8 cellular contexts compared by ENCODE assay signal in genomic region chr12:96120359-96121100, GRCh38.
DNase-seq lines count a peak whose midpoint lies in the region; ATAC-seq, FAIRE-seq and TF ChIP-seq lines count a peak whose summit lies in the region.

No MANE protein-coding gene starts in this region.

- in situ Hi-C loops in HepG2 (cut with HindIII; ENCODE audit: extremely low pct_ligation_motif_present, low pct_unique_long_range_greater_than_20kb), result no loop called here

- H3K27ac ChIP-seq in right lobe of liver (no peak overlapping the region), HepG2 (ENCODE audit: extremely low read length, insufficient read depth, low read length) (no peak overlapping the region), spleen (peak overlapping the region in 3 of 8 donors; percentile 55 to 71 (median 63))

- intact Hi-C loops in right lobe of liver (cut with DNase I) (loop anchor here in 1 of 2 donors (10.0 kb wide), 1 partner anchor 46 kb away; no protein-coding TSS in a partner anchor), HepG2 (cut with micrococcal nuclease; ENCODE audit: unreplicated experiment) (no loop called here), activated B cell treated with CpG ODN at 0.5 μM for 24 hours (cut with micrococcal nuclease) (no loop called here), spleen (cut with DNase I; ENCODE audit: low total_unique reads) (no loop called here)

- TF ChIP-seq POLR2A in right lobe of liver (IDR thresholded peaks at IDR 0.05) (no peak), HepG2 (IDR thresholded peaks at IDR 0.05; ENCODE audit: insufficient read depth in 1 of 2, low read depth in 2 of 2, low read length in 2 of 2) (no peak), spleen (IDR thresholded peaks at IDR 0.05) (no peak)

- H3K4me1 ChIP-seq in right lobe of liver (peaks cover 0 to 11% (median 0%) of the 10 kb centered on the region in 4 donors), HepG2 (ENCODE audit: insufficient read depth, low read length) (peaks cover 14% of the 10 kb centered on the region), spleen (peaks cover 0 to 18% (median 10%) of the 10 kb centered on the region in 6 donors)

- FAIRE-seq in HepG2 (lab: Jason Lieb, UNC), result no peak

- no peaks in the 10 kb centered on the region for H4K20me1 ChIP-seq in HepG2 (ENCODE audit: insufficient read depth, low read length)

- DNase-seq in right lobe of liver (no peak), HepG2 (ENCODE audit: low spot score) (no peak), activated B cell treated with CpG ODN at 0.5 μM for 24 hours (no peak), occipital lobe (lab: John Stamatoyannopoulos, UW) (no peak), spleen (no peak)
- DNase-seq in stimulated activated naive CD8-positive, alpha-beta T cell treated with anti-CD3 and anti-CD28 coated beads, Interleukin-15, Interleukin-2, amounts not matched to agents 100 U/mL and 50 U/mL, for 24 hours, result peak; percentile 16
- no peak for DNase-seq in effector CD4-positive, alpha-beta T cell

- POLR2A ChIA-PET in HepG2 (lab: Yijun Ruan, JAX) (no interaction called here), activated B cell treated with CpG ODN at 0.5 μM for 24 hours (lab: Charles Lee) (no interaction called here)

- H3K27me3 ChIP-seq in right lobe of liver (no peaks in the 10 kb centered on the region), HepG2 (ENCODE audit: control insufficient read depth in 1 of 2, insufficient read depth in 2 of 2, low read length in 2 of 2) (0 out of 5 replicates have a peak, but pooled peaks cover 0 to 6% of the 10 kb centered on the region in 2 experiments), spleen (replicated peaks in 1 of 7) (no peaks in the 10 kb centered on the region)

- BruUV-seq in HepG2 (replicated peaks; lab: Mats Ljungman, UMichigan), result no TSS peak

- H2AFZ ChIP-seq in HepG2 (ENCODE audit: low read length), result no peak overlapping the region

- peak overlapping the region; percentile 10 for H3K27ac Mint-ChIP-seq in activated B cell treated with CpG ODN at 0.5 μM for 24 hours

- H3K4me1 Mint-ChIP-seq in activated B cell treated with CpG ODN at 0.5 μM for 24 hours, result peaks cover 19% of the 10 kb centered on the region

- H3K4me2 ChIP-seq in HepG2 (ENCODE audit: low read depth, low read length), result no peak overlapping the region

- no peaks in the 10 kb centered on the region for H3K9me3 Mint-ChIP-seq in activated B cell treated with CpG ODN at 0.5 μM for 24 hours

- H3K4me3 ChIP-seq in right lobe of liver (no peak overlapping the region), HepG2 (replicated peaks in 1 of 3; ENCODE audit: insufficient read depth in 1 of 3, low read depth in 2 of 3, low read length in 3 of 3) (no peak overlapping the region), spleen (peak overlapping the region in 1 of 8 donors; percentile 5)

- H3K36me3 Mint-ChIP-seq in activated B cell treated with CpG ODN at 0.5 μM for 24 hours (ENCODE audit: low read depth), result no peaks in the 10 kb centered on the region

- H3K27me3 Mint-ChIP-seq in activated B cell treated with CpG ODN at 0.5 μM for 24 hours, result no peaks in the 10 kb centered on the region

- TF ChIP-seq EP300 in HepG2 (IDR thresholded peaks at IDR 0.05; ENCODE audit: low read depth in 2 of 2, low read length in 2 of 2) (no peak), HepG2 (CRISPR knock-in tag; IDR thresholded peaks at IDR 0.05; ENCODE audit: borderline replicate concordance) (no peak)

- H3K9me3 ChIP-seq in right lobe of liver, result no peaks in the 10 kb centered on the region
- no peaks in the 10 kb centered on the region for H3K9me3 ChIP-seq in HepG2 (ENCODE audit: low read length)
- no peaks in the 10 kb centered on the region for H3K9me3 ChIP-seq in spleen

- H3K36me3 ChIP-seq in right lobe of liver (no peaks in the 10 kb centered on the region), HepG2 (replicated peaks in 1 of 2; ENCODE audit: control insufficient read depth in 1 of 2, insufficient read depth in 2 of 2, low read length in 2 of 2) (no peaks in the 10 kb centered on the region), spleen (no peaks in the 10 kb centered on the region)

- peak overlapping the region; percentile 13 for H3K4me3 Mint-ChIP-seq in activated B cell treated with CpG ODN at 0.5 μM for 24 hours

- H3K79me2 ChIP-seq in HepG2 (ENCODE audit: insufficient read depth, low read length), result no peaks in the 10 kb centered on the region

- TF ChIP-seq CTCF in right lobe of liver (IDR thresholded peaks at IDR 0.05) (no peak), HepG2 (CRISPR knock-in tag; IDR thresholded peaks at IDR 0.05) (no peak), activated B cell treated with CpG ODN at 0.5 μM for 24 hours (IDR thresholded peaks at IDR 0.05) (no peak), spleen (IDR thresholded peaks at IDR 0.05 in 8 of 11, conservative IDR thresholded peaks at IDR 0.05 in 3 of 11) (peak in 3 of 11 experiments; percentile 7 to 30 (median 10))

- CTCF ChIA-PET in HepG2 (lab: Yijun Ruan, JAX; ENCODE audit: low intra/inter-chr PET ratio, low total read pairs) (no interaction called here), activated B cell treated with CpG ODN at 0.5 μM for 24 hours (lab: Charles Lee) (interaction anchor here (1.3 kb wide), 1 partner anchor 95 kb away, joined by 6 read pairs; no protein-coding TSS in a partner anchor)

- whole genome bisulfite sequencing in right lobe of liver (ENCODE audit: insufficient coverage, low coverage, low lambda C conversion rate, missing lambda C conversion rate), result 70% methylated on average over 3 of the region's 4 CpGs
- WGBS in HepG2 (ENCODE audit: low lambda C conversion rate), result 63% methylated on average over 3 of the region's 4 CpGs
- 40 to 72% (median 48%) methylated on average over 4 of the region's 4 CpGs for WGBS in spleen, 5 donors

- H3K9ac ChIP-seq in HepG2 (ENCODE audit: insufficient read depth, low read depth, low read length), result no peak overlapping the region

- ATAC-seq in right lobe of liver (peak; percentile 42 to 67 (median 60)), HepG2 (no peak; the same call in 2 of the 3 replicates), HG03139 (IDR thresholded peaks at IDR 0.05; ENCODE audit: unreplicated experiment) (peak; percentile 90), activated B cell treated with CpG ODN at 0.5 μM for 24 hours (ENCODE audit: low read depth) (peak; percentile 84)
- ATAC-seq in stimulated activated naive CD8-positive, alpha-beta T cell treated with anti-CD3 and anti-CD28 coated beads, Interleukin-15, Interleukin-2, amounts not matched to agents 100 U/mL and 50 U/mL, for 24 hours, result peak; percentile 70

- TF ChIP-seq RAD21 in HepG2 (CRISPR knock-in tag; IDR thresholded peaks at IDR 0.05), result no peak

TF ChIP-seq in HepG2, 621 proteins besides CTCF, POLR2A, EP300 and RAD21 (continues in another document):
- TF ChIP-seq ZBTB7A (CRISPR knock-in tag; IDR thresholded peaks at IDR 0.05) (no peak), ZNF503 (CRISPR knock-in tag; IDR thresholded peaks at IDR 0.05) (no peak), NFKBIZ (CRISPR knock-in tag; IDR thresholded peaks at IDR 0.05) (no peak), ASH2L (IDR thresholded peaks at IDR 0.05; ENCODE audit: insufficient read length, low read depth, low read length) (no peak), ZNF333 (CRISPR knock-in tag; IDR thresholded peaks at IDR 0.05; ENCODE audit: borderline replicate concordance) (no peak), FOXK2 (IDR thresholded peaks at IDR 0.05) (no peak), ZNF891 (CRISPR knock-in tag; IDR thresholded peaks at IDR 0.05) (no peak)
- TF ChIP-seq, protein P1, sequence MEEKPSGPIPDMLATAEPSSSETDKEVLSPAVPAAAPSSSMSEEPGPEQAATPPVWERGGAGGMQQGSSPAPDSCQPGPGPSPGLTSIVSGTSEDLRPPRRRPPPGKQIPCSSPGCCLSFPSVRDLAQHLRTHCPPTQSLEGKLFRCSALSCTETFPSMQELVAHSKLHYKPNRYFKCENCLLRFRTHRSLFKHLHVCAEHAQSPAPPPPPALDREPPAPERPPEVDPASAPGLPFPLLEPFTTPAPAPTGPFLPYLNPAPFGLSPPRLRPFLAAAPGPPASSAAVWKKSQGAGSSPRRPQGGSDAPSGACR (CRISPR knock-in tag; IDR thresholded peaks at IDR 0.05), result no peak
- TF ChIP-seq, protein P2, sequence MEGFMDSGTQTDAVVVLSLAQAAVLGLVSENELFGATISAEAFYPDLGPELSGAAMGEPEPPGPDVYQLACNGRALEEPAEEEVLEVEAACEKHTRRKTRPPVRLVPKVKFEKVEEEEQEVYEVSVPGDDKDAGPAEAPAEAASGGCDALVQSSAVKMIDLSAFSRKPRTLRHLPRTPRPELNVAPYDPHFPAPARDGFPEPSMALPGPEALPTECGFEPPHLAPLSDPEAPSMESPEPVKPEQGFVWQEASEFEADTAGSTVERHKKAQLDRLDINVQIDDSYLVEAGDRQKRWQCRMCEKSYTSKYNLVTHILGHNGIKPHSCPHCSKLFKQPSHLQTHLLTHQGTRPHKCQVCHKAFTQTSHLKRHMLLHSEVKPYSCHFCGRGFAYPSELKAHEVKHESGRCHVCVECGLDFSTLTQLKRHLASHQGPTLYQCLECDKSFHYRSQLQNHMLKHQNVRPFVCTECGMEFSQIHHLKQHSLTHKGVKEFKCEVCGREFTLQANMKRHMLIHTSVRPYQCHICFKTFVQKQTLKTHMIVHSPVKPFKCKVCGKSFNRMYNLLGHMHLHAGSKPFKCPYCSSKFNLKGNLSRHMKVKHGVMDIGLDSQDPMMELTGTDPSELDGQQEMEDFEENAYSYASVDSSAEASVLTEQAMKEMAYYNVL (CRISPR knock-in tag; IDR thresholded peaks at IDR 0.05; ENCODE audit: borderline replicate concordance), result no peak
- TF ChIP-seq, protein P3, sequence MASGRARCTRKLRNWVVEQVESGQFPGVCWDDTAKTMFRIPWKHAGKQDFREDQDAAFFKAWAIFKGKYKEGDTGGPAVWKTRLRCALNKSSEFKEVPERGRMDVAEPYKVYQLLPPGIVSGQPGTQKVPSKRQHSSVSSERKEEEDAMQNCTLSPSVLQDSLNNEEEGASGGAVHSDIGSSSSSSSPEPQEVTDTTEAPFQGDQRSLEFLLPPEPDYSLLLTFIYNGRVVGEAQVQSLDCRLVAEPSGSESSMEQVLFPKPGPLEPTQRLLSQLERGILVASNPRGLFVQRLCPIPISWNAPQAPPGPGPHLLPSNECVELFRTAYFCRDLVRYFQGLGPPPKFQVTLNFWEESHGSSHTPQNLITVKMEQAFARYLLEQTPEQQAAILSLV (CRISPR knock-in tag; IDR thresholded peaks at IDR 0.05; ENCODE audit: borderline replicate concordance), result no peak
